Comparison of ENCODE assay signal across 17 cellular contexts in genomic region chr14:70773182-70773862, GRCh38.
"Had no signal": no experiment of that assay in that cellular context is flagged by ENCODE, and none has a peak within 500 bp of the region (broad histone marks: within the 10 kb centered on the region; RNA-seq: fewer than 3 reads in every experiment).

No MANE protein-coding gene starts in this region.

- H3K36me3 ChIP-seq: esophagus squamous epithelium, right atrium auricular region, tibial artery, upper lobe of left lung, vagina had no signal

- H3K4me1 Mint-ChIP-seq: neural crest cell had no signal

- H3K9me3 Mint-ChIP-seq: dendritic cell treated with granulocyte-macrophage colony-stimulating factor and Interleukin-4, amounts not matched to agents 40 ng/mL and 50 ng/mL, for 4 days; effector memory CD8-positive, alpha-beta T cell; naive thymus-derived CD8-positive, alpha-beta T cell; neural crest cell; stimulated activated naive CD8-positive, alpha-beta T cell treated with anti-CD3 and anti-CD28 coated beads, Interleukin-15, Interleukin-2, amounts not matched to agents 100 ng/mL and 50 ng/mL, for 24 hours had no signal

- ATAC-seq: effector memory CD8-positive, alpha-beta T cell; foreskin keratinocyte; left colon; mucosa of descending colon; naive thymus-derived CD8-positive, alpha-beta T cell had no signal

- H3K4me3 ChIP-seq: esophagus squamous epithelium, mucosa of descending colon, right atrium auricular region, smooth muscle cell, tibial artery, upper lobe of left lung, vagina had no signal

- H3K9me3 ChIP-seq: esophagus squamous epithelium, mucosa of descending colon, right atrium auricular region, tibial artery, upper lobe of left lung, vagina had no signal

- H3K4me3 Mint-ChIP-seq: dendritic cell treated with granulocyte-macrophage colony-stimulating factor and Interleukin-4, amounts not matched to agents 40 ng/mL and 50 ng/mL, for 4 days; effector memory CD8-positive, alpha-beta T cell; naive thymus-derived CD8-positive, alpha-beta T cell; neural crest cell; stimulated activated naive CD8-positive, alpha-beta T cell treated with anti-CD3 and anti-CD28 coated beads, Interleukin-15, Interleukin-2, amounts not matched to agents 100 ng/mL and 50 ng/mL, for 24 hours had no signal

- H3K27ac ChIP-seq: esophagus squamous epithelium, foreskin keratinocyte, right atrium auricular region, tibial artery, upper lobe of left lung, vagina had no signal

- H3K27me3 ChIP-seq: esophagus squamous epithelium, foreskin keratinocyte, right atrium auricular region, upper lobe of left lung, vagina had no signal

- H3K4me2 ChIP-seq: smooth muscle cell had no signal

- H3K4me1 ChIP-seq: right atrium auricular region, tibial artery, upper lobe of left lung, vagina had no signal

- H3K27ac Mint-ChIP-seq: dendritic cell treated with granulocyte-macrophage colony-stimulating factor and Interleukin-4, amounts not matched to agents 40 ng/mL and 50 ng/mL, for 4 days; naive thymus-derived CD8-positive, alpha-beta T cell; stimulated activated naive CD8-positive, alpha-beta T cell treated with anti-CD3 and anti-CD28 coated beads, Interleukin-15, Interleukin-2, amounts not matched to agents 100 ng/mL and 50 ng/mL, for 24 hours had no signal

- DNase-seq: effector memory CD8-positive, alpha-beta T cell; esophagus squamous epithelium; foreskin keratinocyte; left colon; mammary epithelial cell; mucosa of descending colon; naive thymus-derived CD8-positive, alpha-beta T cell; posterior cingulate gyrus; stimulated activated CD4-positive, alpha-beta T cell treated with anti-CD3 and anti-CD28 coated beads, Interleukin-2, amount 100 ng/mL, for 48 hours; tibial artery; upper lobe of left lung had no signal
